Comparison of ENCODE assay signal across 8 cellular contexts in the genomic region with DNA sequence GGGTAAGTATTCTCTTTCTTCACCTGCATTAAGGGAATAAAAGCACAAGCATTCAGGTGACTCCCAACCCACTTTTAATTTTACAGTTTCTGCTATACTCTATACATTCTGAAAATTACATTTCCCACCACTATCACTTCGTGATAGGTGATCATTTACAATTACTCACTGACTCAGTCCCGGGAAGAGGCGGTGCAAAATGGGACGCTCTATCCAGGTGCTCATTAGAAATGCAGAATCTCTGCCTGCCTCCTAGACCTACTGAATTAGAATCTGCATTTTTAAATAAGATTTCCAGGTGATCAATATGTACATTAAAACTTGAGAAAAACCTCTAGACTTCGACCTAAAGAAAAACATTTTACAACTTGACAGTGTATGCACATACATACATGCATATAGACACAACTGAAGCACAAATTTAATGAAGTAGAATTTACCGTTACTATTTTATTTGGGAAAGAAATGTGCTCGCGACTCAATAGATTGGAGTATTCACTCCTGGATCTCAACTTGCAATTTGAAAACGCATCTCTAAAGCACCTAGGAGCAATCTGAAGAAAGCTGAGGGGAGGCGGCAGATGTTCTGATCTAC. TPM values are rescaled to one million over a fixed set of nuclear protein-coding genes. Genes with fewer than 3 reads are reported as not detected.
DNase-seq lines count a peak whose midpoint lies in the region; ATAC-seq, FAIRE-seq and TF ChIP-seq lines count a peak whose summit lies in the region.

No MANE protein-coding gene starts in this region.

- no peak overlapping the region for H3K18ac ChIP-seq in neuronal stem cell (ENCODE audit: low read length)

- peak overlapping the region; percentile 78 for H3K27ac ChIP-seq in CD4-positive, CD25-positive, alpha-beta regulatory T cell (ENCODE audit: insufficient read depth, low read length, poor library complexity, severe bottlenecking)
- peak overlapping the region; percentile 88 for H3K27ac ChIP-seq in PC-3 (ENCODE audit: low read length)
- peak overlapping the region; percentile 96 for H3K27ac ChIP-seq in epithelial cell of prostate
- H3K27ac ChIP-seq in neuronal stem cell (replicated peaks; ENCODE audit: low read length): no peak overlapping the region

- peaks cover 27 to 63% (median 55%) of the 10 kb centered on the region in 4 donors for H3K4me1 Mint-ChIP-seq in CD4-positive, CD25-positive, alpha-beta regulatory T cell

- H4K8ac ChIP-seq in neuronal stem cell (ENCODE audit: low read depth, low read length): no peak overlapping the region

- POLR2A ChIA-PET in PC-3 (lab: Charles Lee; ENCODE audit: unreplicated experiment): interaction anchor here (0.5 to 1.9 kb wide), 13 partner anchors 53 to 619 kb away, joined by 3 to 15 read pairs (median 4); no protein-coding TSS in a partner anchor

- DNase-seq in CD4-positive, CD25-positive, alpha-beta regulatory T cell: no peak
- peak; percentile 38 for DNase-seq in PC-3
- DNase-seq in epithelial cell of prostate (ENCODE audit: low read depth, low spot score): no peak
- no peak for DNase-seq in neuronal stem cell (ENCODE audit: low spot score)
- DNase-seq in DMS79 (lab: John Stamatoyannopoulos, UW): no peak
- DNase-seq in NOMO-1 treated with DMSO at 0.1 percent for 48 hours (lab: John Stamatoyannopoulos, UW; ENCODE audit: unreplicated experiment): no peak
- DNase-seq in frontal cortex (ENCODE audit: low spot score in 2 of 2): no peak

- H3F3A ChIP-seq in PC-3 (ENCODE audit: low read length, unreplicated experiment): no peaks in the 10 kb centered on the region

- H3K79me1 ChIP-seq in neuronal stem cell (ENCODE audit: low read depth, low read length): peaks cover 8% of the 10 kb centered on the region

- H2BK120ac ChIP-seq in neuronal stem cell (ENCODE audit: low read depth, low read length): no peak overlapping the region

- H3K36me3 ChIP-seq in CD4-positive, CD25-positive, alpha-beta regulatory T cell (ENCODE audit: control insufficient read depth, insufficient read depth, low read length): no peaks in the 10 kb centered on the region
- H3K36me3 ChIP-seq in PC-3 (ENCODE audit: low read depth, low read length) (no peaks in the 10 kb centered on the region), neuronal stem cell (replicated peaks in 1 of 2; ENCODE audit: control insufficient read depth in 2 of 2, insufficient read depth in 2 of 2, low read length in 2 of 2) (no peaks in the 10 kb centered on the region)

- no peak overlapping the region for H2BK15ac ChIP-seq in neuronal stem cell (ENCODE audit: low read length)

- no CpG with 5 or more reads among the region's 10 CpGs for WGBS in neuronal stem cell (ENCODE audit: extremely low coverage in 2 of 2, insufficient read length in 2 of 2, insufficient replicate concordance in 1 of 2), 2 donors

- H3K4me3 Mint-ChIP-seq in CD4-positive, CD25-positive, alpha-beta regulatory T cell: peak overlapping the region; percentile 95 to 98 (median 96)

- no peaks in the 10 kb centered on the region for H3K9me2 ChIP-seq in PC-3 (replicated peaks; ENCODE audit: low read length)

- intact Hi-C loops in PC-3 (cut with micrococcal nuclease): loop anchor here (1.0 to 5.0 kb wide), 11 partner anchors 9 to 494 kb away; no protein-coding TSS in a partner anchor

- H3K27me3 ChIP-seq in CD4-positive, CD25-positive, alpha-beta regulatory T cell (ENCODE audit: control insufficient read depth, insufficient read depth, low read length): no peaks in the 10 kb centered on the region
- H3K27me3 ChIP-seq in PC-3 (ENCODE audit: low read length): no peaks in the 10 kb centered on the region
- H3K27me3 ChIP-seq in neuronal stem cell (ENCODE audit: control insufficient read depth in 3 of 3, insufficient read depth in 3 of 3, low read depth in 1 of 3, low read length in 3 of 3): peaks cover 0 to 6% (median 0%) of the 10 kb centered on the region in 3 experiments

- H3K4me3 ChIP-seq in CD4-positive, CD25-positive, alpha-beta regulatory T cell (ENCODE audit: low read depth, low read length): peak overlapping the region; percentile 80
- H3K4me3 ChIP-seq in PC-3 (ENCODE audit: low read length): peak overlapping the region; percentile 94
- peak overlapping the region; percentile 85 to 89 for H3K4me3 ChIP-seq in neuronal stem cell (ENCODE audit: low read length in 2 of 2)

- peaks cover 0 to 2% (median 0%) of the 10 kb centered on the region in 7 donors for H3K9me3 Mint-ChIP-seq in CD4-positive, CD25-positive, alpha-beta regulatory T cell

- H4K20me1 ChIP-seq in PC-3 (ENCODE audit: low read length): peaks cover 19% of the 10 kb centered on the region

- no peak for ATAC-seq in CD4-positive, CD25-positive, alpha-beta regulatory T cell (ENCODE audit: low read depth in 2 of 2)
- ATAC-seq in PC-3 (peak; percentile 24), HG03159 (IDR thresholded peaks at IDR 0.05; ENCODE audit: unreplicated experiment) (no peak)

- TF ChIP-seq CTCF in PC-3 (conservative IDR thresholded peaks at IDR 0.05; ENCODE audit: low read depth, low read length): no peak

- no peak overlapping the region for H2AK5ac ChIP-seq in neuronal stem cell (ENCODE audit: low read depth, low read length)

- H3K9me3 ChIP-seq in CD4-positive, CD25-positive, alpha-beta regulatory T cell (ENCODE audit: control insufficient read depth in 2 of 2, low read length in 2 of 2): no peaks in the 10 kb centered on the region
- H3K9me3 ChIP-seq in PC-3 (ENCODE audit: low read length): no peaks in the 10 kb centered on the region
- H3K9me3 ChIP-seq in neuronal stem cell (replicated peaks in 1 of 2; ENCODE audit: control insufficient read depth in 2 of 2, insufficient read depth in 1 of 2, low read depth in 1 of 2, low read length in 2 of 2): no peaks in the 10 kb centered on the region

- H3K36me3 Mint-ChIP-seq in CD4-positive, CD25-positive, alpha-beta regulatory T cell: peaks cover 4% of the 10 kb centered on the region

- H3K9ac ChIP-seq in PC-3 (ENCODE audit: low read length) (peak overlapping the region; percentile 98), neuronal stem cell (ENCODE audit: low read depth, low read length, poor library complexity) (no peak overlapping the region)

- H3K27ac Mint-ChIP-seq in CD4-positive, CD25-positive, alpha-beta regulatory T cell: peak overlapping the region; percentile 98 to 99 (median 98)

- H2BK12ac ChIP-seq in neuronal stem cell (ENCODE audit: low read length): no peak overlapping the region

- FAIRE-seq in frontal cortex (lab: Jason Lieb, UNC): no peak

- no peaks in the 10 kb centered on the region for H3K27me3 Mint-ChIP-seq in CD4-positive, CD25-positive, alpha-beta regulatory T cell

- peaks cover 42% of the 10 kb centered on the region for H3K79me2 ChIP-seq in PC-3 (ENCODE audit: low read length)

- peak overlapping the region; percentile 14 for H2AFZ ChIP-seq in PC-3 (ENCODE audit: low read length)
- peak overlapping the region; percentile 96 for H2AFZ ChIP-seq in neuronal stem cell (ENCODE audit: low read length)

- H3K4ac ChIP-seq in neuronal stem cell (ENCODE audit: low read length): no peak overlapping the region

- no peak overlapping the region for H3K23ac ChIP-seq in neuronal stem cell (ENCODE audit: low read depth, low read length, poor library complexity)

- no peak overlapping the region for H2BK5ac ChIP-seq in neuronal stem cell (ENCODE audit: low read length)

- BruUV-seq in PC-3 (replicated peaks; lab: Mats Ljungman, UMichigan): TSS peak; percentile 87

- H3K4me1 ChIP-seq in CD4-positive, CD25-positive, alpha-beta regulatory T cell (ENCODE audit: control insufficient read depth, insufficient read depth, low read length, poor library complexity, severe bottlenecking): peaks cover 43% of the 10 kb centered on the region
- H3K4me1 ChIP-seq in PC-3 (ENCODE audit: insufficient read depth, low read length): peaks cover 44% of the 10 kb centered on the region
- peaks cover 2 to 3% of the 10 kb centered on the region in 2 donors for H3K4me1 ChIP-seq in neuronal stem cell (ENCODE audit: control insufficient read depth in 2 of 2, insufficient read depth in 1 of 2, low read depth in 1 of 2, low read length in 2 of 2)

- no peak overlapping the region for H4K91ac ChIP-seq in neuronal stem cell (ENCODE audit: low read depth, low read length, poor library complexity)

- no peak overlapping the region for H3K14ac ChIP-seq in neuronal stem cell (ENCODE audit: low read length)

- CTCF ChIA-PET in PC-3 (lab: Charles Lee): interaction anchor here (0.6 to 1.4 kb wide), 6 partner anchors 61 to 448 kb away, joined by 3 to 7 read pairs (median 4); no protein-coding TSS in a partner anchor

- H3K4me2 ChIP-seq in PC-3 (ENCODE audit: low read length) (peak overlapping the region; percentile 76), neuronal stem cell (ENCODE audit: insufficient read depth, low read length, poor library complexity, severe bottlenecking) (peak overlapping the region; percentile 83)

RNA-seq across cellular contexts. Expression of gene TGFBR2, which starts 0.6 kb away (rescaled TPM):
- 57.4 TPM for total RNA-seq in CD4-positive, CD25-positive, alpha-beta regulatory T cell
- 10 to 100 TPM; 35.8 to 92.6 (median 61.0) TPM for polyA plus RNA-seq in CD4-positive, CD25-positive, alpha-beta regulatory T cell
- 48.2 and 55.9 TPM in 2 replicates for total RNA-seq in PC-3 (2014; rRNA removed)
- 2.2 TPM for polyA plus RNA-seq in neuronal stem cell (2013, experiment 1 of 2)
- polyA plus RNA-seq in neuronal stem cell (2013, experiment 2 of 2): 2.1 TPM
- 4.5 TPM for total RNA-seq in frontal cortex
